In genomic region chr14:99656171-99656570, GRCh38 we compare ENCODE assay signal across 3 cellular contexts.
TF ChIP-seq lines count a peak whose summit lies in the region.

No MANE protein-coding gene starts in this region.

TF ChIP-seq in HepG2, 621 proteins besides CTCF, POLR2A, EP300 and RAD21:
- no peak for TF ChIP-seq MED13 (CRISPR knock-in tag; IDR thresholded peaks at IDR 0.05)
- TF ChIP-seq SMAD9 (CRISPR knock-in tag; IDR thresholded peaks at IDR 0.05) = no peak
- TF ChIP-seq ZNF768 (CRISPR knock-in tag; IDR thresholded peaks at IDR 0.05) = peak; percentile 68; the same call in 1 of the 2 replicates
- no peak for TF ChIP-seq HOXA3 (CRISPR knock-in tag; IDR thresholded peaks at IDR 0.05)

TF ChIP-seq in K562, 482 proteins besides CTCF, POLR2A, EP300 and RAD21:
- TF ChIP-seq SRSF1 (IDR thresholded peaks at IDR 0.05; ENCODE audit: low read depth, low read length) = no peak
- no peak for TF ChIP-seq BRD4 (IDR thresholded peaks at IDR 0.05)
- peak; percentile 85 for TF ChIP-seq RBM25 (IDR thresholded peaks at IDR 0.05; ENCODE audit: low read depth, low read length, severe bottlenecking)
- peak; percentile 57 for TF ChIP-seq BCOR (IDR thresholded peaks at IDR 0.05)
- TF ChIP-seq ZNF551 (CRISPR knock-in tag; IDR thresholded peaks at IDR 0.05) = no peak
- TF ChIP-seq HDAC2 (IDR thresholded peaks at IDR 0.05) = no peak
- no peak for TF ChIP-seq VEZF1 (CRISPR knock-in tag; IDR thresholded peaks at IDR 0.05)
- no peak for TF ChIP-seq ZNF717 (CRISPR knock-in tag; IDR thresholded peaks at IDR 0.05)
- no peak for TF ChIP-seq SP2 (IDR thresholded peaks at IDR 0.05; ENCODE audit: extremely low read depth, low read depth, low read length, poor library complexity, severe bottlenecking)
- peak; percentile 76 for TF ChIP-seq ZFP36 (IDR thresholded peaks at IDR 0.05; ENCODE audit: low read depth, low read length, partially characterized antibody)
- TF ChIP-seq KDM1A (IDR thresholded peaks at IDR 0.05) = peak in 1 of 2 experiments; percentile 25; a peak in 1 of 4 replicates
- no peak for TF ChIP-seq ZC3H8 (IDR thresholded peaks at IDR 0.05)
- TF ChIP-seq ZSCAN29 (IDR thresholded peaks at IDR 0.05) = no peak
- no peak for TF ChIP-seq ARID4B (CRISPR knock-in tag; IDR thresholded peaks at IDR 0.05)
- TF ChIP-seq PKNOX1 (IDR thresholded peaks at IDR 0.05) = no peak

TF ChIP-seq in HEK293T, 16 proteins besides CTCF, POLR2A, EP300 and RAD21:
- TF ChIP-seq BHLHE40 (IDR thresholded peaks at IDR 0.05; ENCODE audit: borderline replicate concordance) = no peak
- TF ChIP-seq LEF1 (IDR thresholded peaks at IDR 0.05; ENCODE audit: borderline replicate concordance) = no peak
- no peak for TF ChIP-seq NFRKB (IDR thresholded peaks at IDR 0.05)
- no peak for TF ChIP-seq ARNT (IDR thresholded peaks at IDR 0.05)
- no peak for TF ChIP-seq FOXA1 (IDR thresholded peaks at IDR 0.05)
- no peak for TF ChIP-seq TARDBP (IDR thresholded peaks at IDR 0.05)
- no peak for TF ChIP-seq HDGF (IDR thresholded peaks at IDR 0.05; ENCODE audit: borderline replicate concordance)
- no peak for TF ChIP-seq ZNF384 (IDR thresholded peaks at IDR 0.05)
- no peak for TF ChIP-seq PKNOX1 (IDR thresholded peaks at IDR 0.05)
- TF ChIP-seq ELF4 (IDR thresholded peaks at IDR 0.05) = no peak
- TF ChIP-seq CTBP1 (IDR thresholded peaks at IDR 0.05; ENCODE audit: borderline replicate concordance) = no peak
- TF ChIP-seq SP1 (IDR thresholded peaks at IDR 0.05) = no peak
- no peak for TF ChIP-seq SUZ12 (IDR thresholded peaks at IDR 0.05)
- no peak for TF ChIP-seq FOXK2 (IDR thresholded peaks at IDR 0.05)
